ENCODE assay signal across 15 cellular contexts in genomic region chr10:46558411-46559185, GRCh38. TPM values are rescaled to one million over a fixed set of nuclear protein-coding genes. Genes with fewer than 3 reads are reported as not detected.
A peak's percentile ranks its signal among the peaks of the same experiment; 100 is the strongest.
DNase-seq lines count a peak whose midpoint lies in the region; ATAC-seq and TF ChIP-seq lines count a peak whose summit lies in the region.
"Had no signal": no experiment of that assay in that cellular context is flagged by ENCODE, and none has a peak within 500 bp of the region (broad histone marks: within the 10 kb centered on the region; RNA-seq: fewer than 3 reads in every experiment).

No MANE protein-coding gene starts in this region.

- no peak for TF ChIP-seq EP300 in ovary (IDR thresholded peaks at IDR 0.05)

- TF ChIP-seq CTCF in ovary (IDR thresholded peaks at IDR 0.05), result no peak

- peaks cover 6% of the 10 kb centered on the region for H3K4me1 ChIP-seq in ovary (ENCODE audit: insufficient read depth)

- H3K27ac ChIP-seq in ovary, result no peak overlapping the region
- H3K27ac ChIP-seq: ascending aorta, esophagus squamous epithelium had no signal

- intact Hi-C loops in ovary (cut with DNase I), result no loop called here

- no peak overlapping the region for H3K4me3 ChIP-seq in ovary
- H3K4me3 ChIP-seq: ascending aorta, esophagus squamous epithelium had no signal

- no peak for TF ChIP-seq POLR2A in ovary (IDR thresholded peaks at IDR 0.05)

- 84 to 87% (median 85%) methylated on average over 9 of the region's 9 CpGs for WGBS in ovary, 3 donors

- H3K36me3 ChIP-seq in ovary, result no peaks in the 10 kb centered on the region
- H3K36me3 ChIP-seq: ascending aorta had no signal

- H3K27me3 ChIP-seq in ovary, result no peaks in the 10 kb centered on the region

- ATAC-seq in GM18861 (IDR thresholded peaks at IDR 0.05; ENCODE audit: unreplicated experiment), result no peak

- DNase-seq in NCI-H1417 (lab: John Stamatoyannopoulos, UW) (peak in 2 of 3 experiments; percentile 6 to 13), NCI-H1417 treated with DMSO at 0.1 percent for 48 hours (lab: John Stamatoyannopoulos, UW) (no peak), HuH-7.5 (ENCODE audit: low spot score) (peak; percentile 55), ovary (peak in 3 of 5 donors; percentile 14 to 29 (median 15)), CD1c-positive myeloid dendritic cell (ENCODE audit: extremely low spot score) (no peak), NCI-H2227 (lab: John Stamatoyannopoulos, UW; ENCODE audit: unreplicated experiment) (no peak)
- peak; percentile 1 for DNase-seq in effector CD4-positive, alpha-beta T cell
- DNase-seq: DMS79; esophagus squamous epithelium; stimulated activated naive CD4-positive, alpha-beta T cell treated with Interleukin-2 at 50 U/mL for 16 hours had no signal

- H3K9me3 ChIP-seq in ovary, result no peaks in the 10 kb centered on the region
- H3K9me3 ChIP-seq: ascending aorta, esophagus squamous epithelium had no signal

RNA-seq across cellular contexts. Expression of gene GPRIN2, which starts 2.1 kb away (rescaled TPM):
- 1 to 10 TPM in 1 of 7 donors, under 1 TPM in 3, not detected in 3; 0.27 to 2.4 (median 0.78) TPM for total RNA-seq in ovary
- polyA plus RNA-seq in ovary, result under 1 TPM in 1 of 2 donors, not detected in 1; 0.22 TPM
- total RNA-seq: A172, MCF 10A had no signal

RNA-seq across cellular contexts. Expression of gene SYT15, which starts 20.3 kb away (rescaled TPM):
- 1 to 10 TPM in 6 of 7 donors, under 1 TPM in 1; 0.24 to 5.3 (median 3.2) TPM for total RNA-seq in ovary
- 1 to 10 TPM; 1.2 to 4.6 TPM for polyA plus RNA-seq in ovary
- total RNA-seq: A172 had no signal
- polyA plus RNA-seq: neural cell had no signal

Comparison
In these comparisons a context has a peak if more than half of its experiments do, and no peak if none do; other contexts are left out.
1. DNase-seq: peak in NCI-H1417 (2 of 3), HuH-7.5 (single experiment), effector CD4-positive, alpha-beta T cell (single experiment) and ovary (3 of 5); none in NCI-H1417 treated with DMSO at 0.1 percent for 48 hours (single experiment), CD1c-positive myeloid dendritic cell (single experiment) and NCI-H2227 (single experiment).